24 cellular contexts compared by ENCODE assay signal in genomic region chrX:151806967-151807540, GRCh38.
"Had no signal": no experiment of that assay in that cellular context is flagged by ENCODE, and none has a peak within 500 bp of the region (broad histone marks: within the 10 kb centered on the region; RNA-seq: fewer than 3 reads in every experiment).

No MANE protein-coding gene starts in this region.

- H3K79me2 ChIP-seq: parathyroid adenoma had no signal

- DNase-seq: colonic mucosa; effector memory CD4-positive, alpha-beta T cell; erythroblast; esophagus squamous epithelium; hypothalamus; immature natural killer cell; islet precursor cell; mesenchymal stem cell; mucosa of descending colon; naive B cell; right cardiac atrium; spleen; stimulated activated CD4-positive, alpha-beta T cell treated with anti-CD3 and anti-CD28 coated beads, Interleukin-4, amount 100 ng/mL, for 4 hours; stimulated activated naive CD8-positive, alpha-beta T cell treated with anti-CD3 and anti-CD28 coated beads, Interleukin-15, Interleukin-2, amounts not matched to agents 100 U/mL and 50 U/mL, for 24 hours; substantia nigra; testis; tibial artery had no signal

- H3K9ac ChIP-seq: neural progenitor cell, parathyroid adenoma had no signal

- H3K4me3 ChIP-seq: colonic mucosa, esophagus squamous epithelium, lung, mucosa of descending colon, neural progenitor cell, prostate gland, skin epidermis, spleen, testis, tibial artery had no signal

- H3K4me2 ChIP-seq: neural progenitor cell had no signal

- H3K4me1 ChIP-seq: colonic mucosa, esophagus squamous epithelium, neural progenitor cell, parathyroid adenoma, prostate gland, spleen, testis, tibial artery had no signal

- H3K27me3 ChIP-seq: colonic mucosa, esophagus squamous epithelium, neural progenitor cell, testis, tibial artery had no signal

- H3K36me3 ChIP-seq: colonic mucosa, esophagus squamous epithelium, neural progenitor cell, prostate gland, spleen, tibial artery had no signal

- H3K9me3 ChIP-seq: colonic mucosa, esophagus squamous epithelium, mucosa of descending colon, prostate gland, testis had no signal

- H3K27ac ChIP-seq: colonic mucosa, esophagus squamous epithelium, neural progenitor cell, parathyroid adenoma, prostate gland, skin epidermis, spleen, testis, tibial artery had no signal

- H2AFZ ChIP-seq: neural progenitor cell, parathyroid adenoma had no signal

- FAIRE-seq: endothelial cell of umbilical vein, frontal cortex had no signal
